ENCODE assay signal across 14 cellular contexts in the genomic region with DNA sequence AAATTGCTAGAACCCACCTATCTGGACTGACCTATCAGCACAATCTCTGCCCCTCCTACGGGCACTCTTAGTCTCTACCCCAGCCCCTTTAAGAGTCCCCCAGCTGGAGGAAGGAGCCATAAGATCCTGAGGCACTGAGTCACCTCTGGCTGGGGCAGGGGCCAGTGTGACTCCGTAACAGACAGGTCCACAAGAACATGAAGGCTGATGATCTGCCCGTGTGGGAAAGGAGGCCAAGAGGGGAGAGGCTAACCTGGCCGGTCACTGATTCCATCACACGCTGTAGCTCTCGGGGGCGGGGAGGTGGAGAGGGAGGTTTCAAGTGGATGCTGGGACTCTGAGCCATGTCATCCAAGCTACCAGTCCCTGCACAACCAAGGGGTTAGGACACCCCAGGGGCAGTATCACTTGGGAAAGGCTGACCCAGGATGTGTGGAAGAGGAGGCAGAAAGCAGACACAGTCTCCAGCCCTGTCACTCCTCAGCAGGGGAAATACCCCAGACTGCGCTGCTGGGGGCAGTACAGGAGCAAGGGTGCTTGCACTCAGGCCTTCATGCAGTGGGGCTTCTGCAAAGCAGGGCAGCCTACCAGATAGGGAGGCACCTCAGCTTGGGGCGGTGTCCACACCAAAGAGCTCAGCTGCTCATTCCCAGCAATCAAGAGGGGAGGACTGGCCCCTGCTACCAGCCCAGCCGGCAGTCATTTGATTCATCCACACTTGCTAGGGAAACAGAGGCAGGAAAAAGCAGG. TPM values are rescaled to one million over a fixed set of nuclear protein-coding genes. Genes with fewer than 3 reads are reported as not detected.
DNase-seq lines count a peak whose midpoint lies in the region; ATAC-seq, FAIRE-seq and TF ChIP-seq lines count a peak whose summit lies in the region.
"Had no signal": no experiment of that assay in that cellular context is flagged by ENCODE, and none has a peak within 500 bp of the region (broad histone marks: within the 10 kb centered on the region; RNA-seq: fewer than 3 reads in every experiment).

No MANE protein-coding gene starts in this region.

- no peaks in the 10 kb centered on the region for H3K27me3 Mint-ChIP-seq in activated CD8-positive, alpha-beta T cell treated with anti-CD3 and anti-CD28 coated beads for 36 hours
- no peaks in the 10 kb centered on the region for H3K27me3 Mint-ChIP-seq in effector memory CD8-positive, alpha-beta T cell

- TF ChIP-seq EP300 in HepG2 (IDR thresholded peaks at IDR 0.05; ENCODE audit: low read depth in 2 of 2, low read length in 2 of 2): no peak
- TF ChIP-seq EP300 in HepG2 (CRISPR knock-in tag; IDR thresholded peaks at IDR 0.05; ENCODE audit: borderline replicate concordance): no peak

- H2AFZ ChIP-seq in HepG2 (ENCODE audit: low read length): no peak overlapping the region

- H3K9ac ChIP-seq in HepG2 (ENCODE audit: insufficient read depth, low read depth, low read length): no peak overlapping the region

- in situ Hi-C loops in HepG2 (cut with HindIII; ENCODE audit: extremely low pct_ligation_motif_present, low pct_unique_long_range_greater_than_20kb): no loop called here

- H3K9me3 Mint-ChIP-seq in activated CD8-positive, alpha-beta T cell treated with anti-CD3 and anti-CD28 coated beads for 36 hours: no peaks in the 10 kb centered on the region
- H3K9me3 Mint-ChIP-seq in effector memory CD8-positive, alpha-beta T cell: no peaks in the 10 kb centered on the region

- no peaks in the 10 kb centered on the region for H4K20me1 ChIP-seq in HepG2 (ENCODE audit: insufficient read depth, low read length)

- POLR2A ChIA-PET in activated CD8-positive, alpha-beta T cell treated with anti-CD3 and anti-CD28 coated beads for 36 hours (lab: Charles Lee): interaction anchor here (1.2 to 1.7 kb wide), 2 partner anchors 9 to 16 kb away, joined by 3 to 4 read pairs; no protein-coding TSS in a partner anchor
- POLR2A ChIA-PET in HepG2 (lab: Yijun Ruan, JAX): interaction anchor here (1.0 to 1.1 kb wide), 2 partner anchors 42 to 64 kb away, joined by 4 read pairs; partner anchors contain the start of gene F2

- no peak overlapping the region for H3K27ac ChIP-seq in HepG2 (ENCODE audit: extremely low read length, insufficient read depth, low read length)

- H3K36me3 Mint-ChIP-seq in activated CD8-positive, alpha-beta T cell treated with anti-CD3 and anti-CD28 coated beads for 36 hours (ENCODE audit: low read depth): peaks cover 8% of the 10 kb centered on the region
- peaks cover 49% of the 10 kb centered on the region for H3K36me3 Mint-ChIP-seq in effector memory CD8-positive, alpha-beta T cell (ENCODE audit: insufficient read depth)

- H3K4me3 Mint-ChIP-seq in activated CD8-positive, alpha-beta T cell treated with anti-CD3 and anti-CD28 coated beads for 36 hours: no peak overlapping the region
- no peak overlapping the region for H3K4me3 Mint-ChIP-seq in effector memory CD8-positive, alpha-beta T cell

- no peaks in the 10 kb centered on the region for H3K27me3 ChIP-seq in HepG2 (ENCODE audit: control insufficient read depth in 1 of 2, insufficient read depth in 2 of 2, low read length in 2 of 2)

- no peak for TF ChIP-seq POLR2A in HepG2 (IDR thresholded peaks at IDR 0.05; ENCODE audit: insufficient read depth in 1 of 2, low read depth in 2 of 2, low read length in 2 of 2)

- peaks cover 34% of the 10 kb centered on the region for H3K4me1 Mint-ChIP-seq in activated CD8-positive, alpha-beta T cell treated with anti-CD3 and anti-CD28 coated beads for 36 hours (ENCODE audit: low read depth)
- H3K4me1 Mint-ChIP-seq in effector memory CD8-positive, alpha-beta T cell (ENCODE audit: low read depth in 2 of 2): peaks cover 13 to 30% of the 10 kb centered on the region in 2 donors

- WGBS in HepG2 (ENCODE audit: low lambda C conversion rate): 96% methylated on average over 10 of the region's 10 CpGs

- BruUV-seq in HepG2 (replicated peaks; lab: Mats Ljungman, UMichigan): no TSS peak

- no peaks in the 10 kb centered on the region for H3K79me2 ChIP-seq in HepG2 (ENCODE audit: insufficient read depth, low read length)

- H3K36me3 ChIP-seq in HepG2 (replicated peaks in 1 of 2; ENCODE audit: control insufficient read depth in 1 of 2, insufficient read depth in 2 of 2, low read length in 2 of 2): peaks cover 31 to 55% of the 10 kb centered on the region in 2 experiments

- no peak for TF ChIP-seq CTCF in activated CD8-positive, alpha-beta T cell treated with anti-CD3 and anti-CD28 coated beads for 36 hours (IDR thresholded peaks at IDR 0.05)
- TF ChIP-seq CTCF in HepG2 (CRISPR knock-in tag; IDR thresholded peaks at IDR 0.05): peak; percentile 48

- CTCF ChIA-PET in activated CD8-positive, alpha-beta T cell treated with anti-CD3 and anti-CD28 coated beads for 36 hours (lab: Charles Lee): no interaction called here
- CTCF ChIA-PET in HepG2 (lab: Yijun Ruan, JAX; ENCODE audit: low intra/inter-chr PET ratio, low total read pairs): no interaction called here

- intact Hi-C loops in activated CD8-positive, alpha-beta T cell treated with anti-CD3 and anti-CD28 coated beads for 36 hours (cut with micrococcal nuclease): no loop called here
- intact Hi-C loops in HepG2 (cut with micrococcal nuclease; ENCODE audit: unreplicated experiment): no loop called here

- no peak for TF ChIP-seq RAD21 in HepG2 (CRISPR knock-in tag; IDR thresholded peaks at IDR 0.05)

- H3K27ac Mint-ChIP-seq in activated CD8-positive, alpha-beta T cell treated with anti-CD3 and anti-CD28 coated beads for 36 hours: no peak overlapping the region
- peak overlapping the region in 1 of 2 donors; percentile 17 for H3K27ac Mint-ChIP-seq in effector memory CD8-positive, alpha-beta T cell

- no peaks in the 10 kb centered on the region for H3K9me3 ChIP-seq in HepG2 (ENCODE audit: low read length)

- DNase-seq in 8988T (peak; percentile 78), EL (peak; percentile 17), HepG2 (ENCODE audit: low spot score) (no peak), kidney tubule cell (ENCODE audit: low spot score) (no peak)
- DNase-seq in activated CD8-positive, alpha-beta T cell treated with anti-CD3 and anti-CD28 coated beads for 36 hours: no peak
- DNase-seq in effector memory CD8-positive, alpha-beta T cell: no peak
- DNase-seq: activated CD4-positive, CD25-positive, alpha-beta regulatory T cell treated with anti-CD3 and anti-CD28 coated beads, Interleukin-2, amount 50 U/mL, for 72 hours; effector memory CD4-positive, alpha-beta T cell; Karpas-422 had no signal

- no peak overlapping the region for H3K4me2 ChIP-seq in HepG2 (ENCODE audit: low read depth, low read length)

- peaks cover 27% of the 10 kb centered on the region for H3K4me1 ChIP-seq in HepG2 (ENCODE audit: insufficient read depth, low read length)

- peak; percentile 29 for ATAC-seq in activated CD8-positive, alpha-beta T cell treated with anti-CD3 and anti-CD28 coated beads for 36 hours
- ATAC-seq in HepG2 (peak; percentile 28), GM19455 (IDR thresholded peaks at IDR 0.05; ENCODE audit: unreplicated experiment) (no peak), HG02588 (IDR thresholded peaks at IDR 0.05; ENCODE audit: unreplicated experiment) (no peak)
- ATAC-seq in effector memory CD8-positive, alpha-beta T cell (replicated peaks): no peak
- ATAC-seq: sciatic nerve had no signal

- FAIRE-seq in HepG2 (lab: Jason Lieb, UNC): no peak
- FAIRE-seq: RCC 7860 had no signal

- no peak overlapping the region for H3K4me3 ChIP-seq in HepG2 (replicated peaks in 1 of 3; ENCODE audit: insufficient read depth in 1 of 3, low read depth in 2 of 3, low read length in 3 of 3)

RNA-seq across cellular contexts. Expression of gene ARHGAP1, which starts 22.3 kb away (rescaled TPM):
- 10 to 100 TPM; 32.7 to 34.5 TPM for total RNA-seq in activated CD8-positive, alpha-beta T cell treated with anti-CD3 and anti-CD28 coated beads for 36 hours
- 18.6 and 22.4 TPM in 2 replicates for total RNA-seq in HepG2 (2016; rRNA removed; fragmentation: Illumina TruSeq; extraction: Trizol)
- 2.2 and 2.6 TPM in 2 replicates for total RNA-seq in HepG2 (2016; cell fraction: cytosol; rRNA removed; fragmentation: Illumina TruSeq; extraction: Trizol; ENCODE audit: low read depth)
- total RNA-seq in HepG2 (2016; cell fraction: insoluble cytoplasmic fraction; rRNA removed; fragmentation: Illumina TruSeq; extraction: Trizol): 17.2 and 17.3 TPM in 2 replicates
- total RNA-seq in HepG2 (2016; cell fraction: membrane; rRNA removed; fragmentation: Illumina TruSeq; extraction: Trizol): 7.4 and 7.6 TPM in 2 replicates
- 19.5 and 19.8 TPM in 2 replicates for total RNA-seq in HepG2 (2016; cell fraction: nucleus; rRNA removed; fragmentation: Illumina TruSeq; extraction: Trizol)
- 30.3 and 30.7 TPM in 2 replicates for polyA plus RNA-seq in HepG2 (2011; rRNA removed)
- 11.4 and 13.8 TPM in 2 replicates for polyA plus RNA-seq in HepG2 (2011; cell fraction: cytosol; rRNA removed)
- 35.4 and 37.1 TPM in 2 replicates for polyA plus RNA-seq in HepG2 (2011; cell fraction: nucleus; rRNA removed)
- polyA plus RNA-seq in HepG2 (2012): 17.6 and 26.9 TPM in 2 replicates
- 1.6 and 1.9 TPM in 2 replicates for polyA plus RNA-seq in HepG2 (2016; cell fraction: cytosol; fragmentation: Illumina TruSeq; extraction: Trizol; ENCODE audit: low read depth)
- polyA plus RNA-seq in HepG2 (2016; cell fraction: insoluble cytoplasmic fraction; fragmentation: Illumina TruSeq; extraction: Trizol; ENCODE audit: low read depth): 20.3 and 30.3 TPM in 2 replicates
- polyA plus RNA-seq in HepG2 (2016; cell fraction: membrane; fragmentation: Illumina TruSeq; extraction: Trizol; ENCODE audit: low read depth): 5.0 and 6.0 TPM in 2 replicates
- polyA plus RNA-seq in HepG2 (2016; cell fraction: nucleus; fragmentation: Illumina TruSeq; extraction: Trizol; ENCODE audit: insufficient read depth, low read depth): 34.1 and 41.6 TPM in 2 replicates
- 57.4 and 70.9 TPM in 2 replicates for polyA minus RNA-seq in HepG2 (2011; rRNA and poly(A)+ RNA removed; ENCODE audit: low replicate concordance)
- polyA minus RNA-seq in HepG2 (2011; cell fraction: cytosol; rRNA and poly(A)+ RNA removed): 31.2 and 36.9 TPM in 2 replicates
- 17.0 and 22.0 TPM in 2 replicates for polyA minus RNA-seq in HepG2 (2011; cell fraction: nucleus; rRNA and poly(A)+ RNA removed)

RNA-seq across cellular contexts. Expression of gene ZNF408, which starts 22.7 kb away (rescaled TPM):
- 1 to 10 TPM; 9.2 to 9.7 TPM for total RNA-seq in activated CD8-positive, alpha-beta T cell treated with anti-CD3 and anti-CD28 coated beads for 36 hours
- 8.3 and 12.5 TPM in 2 replicates for total RNA-seq in HepG2 (2016; rRNA removed; fragmentation: Illumina TruSeq; extraction: Trizol)
- 12.1 and 12.2 TPM in 2 replicates for total RNA-seq in HepG2 (2016; cell fraction: cytosol; rRNA removed; fragmentation: Illumina TruSeq; extraction: Trizol; ENCODE audit: low read depth)
- total RNA-seq in HepG2 (2016; cell fraction: insoluble cytoplasmic fraction; rRNA removed; fragmentation: Illumina TruSeq; extraction: Trizol): 6.9 and 11.8 TPM in 2 replicates
- 4.8 TPM in 2 replicates for total RNA-seq in HepG2 (2016; cell fraction: membrane; rRNA removed; fragmentation: Illumina TruSeq; extraction: Trizol)
- total RNA-seq in HepG2 (2016; cell fraction: nucleus; rRNA removed; fragmentation: Illumina TruSeq; extraction: Trizol): 12.2 and 12.7 TPM in 2 replicates
- 11.2 and 15.6 TPM in 2 replicates for polyA plus RNA-seq in HepG2 (2011; rRNA removed)
- polyA plus RNA-seq in HepG2 (2011; cell fraction: cytosol; rRNA removed): 7.2 and 10.7 TPM in 2 replicates
- polyA plus RNA-seq in HepG2 (2011; cell fraction: nucleus; rRNA removed): 29.5 and 29.9 TPM in 2 replicates
- polyA plus RNA-seq in HepG2 (2012): 7.6 and 9.9 TPM in 2 replicates
- 1.7 and 2.3 TPM in 2 replicates for polyA plus RNA-seq in HepG2 (2016; cell fraction: cytosol; fragmentation: Illumina TruSeq; extraction: Trizol; ENCODE audit: low read depth)
- 8.7 and 9.3 TPM in 2 replicates for polyA plus RNA-seq in HepG2 (2016; cell fraction: insoluble cytoplasmic fraction; fragmentation: Illumina TruSeq; extraction: Trizol; ENCODE audit: low read depth)
- polyA plus RNA-seq in HepG2 (2016; cell fraction: membrane; fragmentation: Illumina TruSeq; extraction: Trizol; ENCODE audit: low read depth): 3.3 and 3.7 TPM in 2 replicates
- polyA plus RNA-seq in HepG2 (2016; cell fraction: nucleus; fragmentation: Illumina TruSeq; extraction: Trizol; ENCODE audit: insufficient read depth, low read depth): 27.1 and 29.0 TPM in 2 replicates
- 15.2 and 22.6 TPM in 2 replicates for polyA minus RNA-seq in HepG2 (2011; rRNA and poly(A)+ RNA removed; ENCODE audit: low replicate concordance)
- 6.3 and 9.7 TPM in 2 replicates for polyA minus RNA-seq in HepG2 (2011; cell fraction: cytosol; rRNA and poly(A)+ RNA removed)
- polyA minus RNA-seq in HepG2 (2011; cell fraction: nucleus; rRNA and poly(A)+ RNA removed): 16.9 and 17.4 TPM in 2 replicates

RNA-seq across cellular contexts. Expression of gene F2, which starts 40.8 kb away (rescaled TPM):
- total RNA-seq in activated CD8-positive, alpha-beta T cell treated with anti-CD3 and anti-CD28 coated beads for 36 hours: not detected
- total RNA-seq in HepG2 (2016; rRNA removed; fragmentation: Illumina TruSeq; extraction: Trizol): 110 and 330 TPM in 2 replicates
- total RNA-seq in HepG2 (2016; cell fraction: cytosol; rRNA removed; fragmentation: Illumina TruSeq; extraction: Trizol; ENCODE audit: low read depth): 32.5 and 33.6 TPM in 2 replicates
- total RNA-seq in HepG2 (2016; cell fraction: insoluble cytoplasmic fraction; rRNA removed; fragmentation: Illumina TruSeq; extraction: Trizol): 93.3 and 344 TPM in 2 replicates
- total RNA-seq in HepG2 (2016; cell fraction: membrane; rRNA removed; fragmentation: Illumina TruSeq; extraction: Trizol): 41.4 and 43.0 TPM in 2 replicates
- 288 and 346 TPM in 2 replicates for total RNA-seq in HepG2 (2016; cell fraction: nucleus; rRNA removed; fragmentation: Illumina TruSeq; extraction: Trizol)
- polyA plus RNA-seq in HepG2 (2011; rRNA removed): 801 and 1,074 TPM in 2 replicates
- 955 and 1,075 TPM in 2 replicates for polyA plus RNA-seq in HepG2 (2011; cell fraction: cytosol; rRNA removed)
- polyA plus RNA-seq in HepG2 (2011; cell fraction: nucleus; rRNA removed): 1,042 and 1,045 TPM in 2 replicates
- 447 and 558 TPM in 2 replicates for polyA plus RNA-seq in HepG2 (2012)
- polyA plus RNA-seq in HepG2 (2016; cell fraction: cytosol; fragmentation: Illumina TruSeq; extraction: Trizol; ENCODE audit: low read depth): 25.3 and 27.2 TPM in 2 replicates
- 93.3 and 115 TPM in 2 replicates for polyA plus RNA-seq in HepG2 (2016; cell fraction: insoluble cytoplasmic fraction; fragmentation: Illumina TruSeq; extraction: Trizol; ENCODE audit: low read depth)
- 30.7 and 34.2 TPM in 2 replicates for polyA plus RNA-seq in HepG2 (2016; cell fraction: membrane; fragmentation: Illumina TruSeq; extraction: Trizol; ENCODE audit: low read depth)
- polyA plus RNA-seq in HepG2 (2016; cell fraction: nucleus; fragmentation: Illumina TruSeq; extraction: Trizol; ENCODE audit: insufficient read depth, low read depth): 450 and 474 TPM in 2 replicates
- polyA minus RNA-seq in HepG2 (2011; rRNA and poly(A)+ RNA removed; ENCODE audit: low replicate concordance): 0.51 and 1,039 TPM in 2 replicates
- polyA minus RNA-seq in HepG2 (2011; cell fraction: cytosol; rRNA and poly(A)+ RNA removed): 289 and 363 TPM in 2 replicates
- 449 and 482 TPM in 2 replicates for polyA minus RNA-seq in HepG2 (2011; cell fraction: nucleus; rRNA and poly(A)+ RNA removed)
- total RNA-seq: sciatic nerve, urinary bladder had no signal

Comparison
In these comparisons a context has a peak if more than half of its experiments do, and no peak if none do; other contexts are left out.
1. DNase-seq: peak in 8988T (single experiment) and EL (single experiment); none in activated CD8-positive, alpha-beta T cell treated with anti-CD3 and anti-CD28 coated beads for 36 hours (single experiment), HepG2 (single experiment), kidney tubule cell (single experiment) and effector memory CD8-positive, alpha-beta T cell (0 of 3).
2. ATAC-seq: peak in activated CD8-positive, alpha-beta T cell treated with anti-CD3 and anti-CD28 coated beads for 36 hours (single experiment) and HepG2 (single experiment); none in effector memory CD8-positive, alpha-beta T cell (single experiment), GM19455 (single experiment) and HG02588 (single experiment).
3. RNA of gene F2, which starts 40.8 kb away (total RNA-seq): 32.5 to 346 TPM in HepG2; not detected in activated CD8-positive, alpha-beta T cell treated with anti-CD3 and anti-CD28 coated beads for 36 hours; every median in the first group is over 10 times any median in the second.